In genomic region chr12:31772186-31772585, GRCh38 we compare ENCODE assay signal across 1 cellular context.
TF ChIP-seq lines count a peak whose summit lies in the region.

No MANE protein-coding gene starts in this region.

TF ChIP-seq in H1, 55 proteins besides CTCF, POLR2A, EP300 and RAD21 (continued from another document):
- no peak for TF ChIP-seq BRCA1 (IDR thresholded peaks at IDR 0.05; ENCODE audit: low read depth, low read length)
- TF ChIP-seq KDM1A (IDR thresholded peaks at IDR 0.05; ENCODE audit: borderline replicate concordance, low read length) = no peak
- TF ChIP-seq SRF (IDR thresholded peaks at IDR 0.05; ENCODE audit: low read depth, low read length) = no peak
- no peak for TF ChIP-seq JUN (IDR thresholded peaks at IDR 0.05; ENCODE audit: low read depth, low read length)
- TF ChIP-seq SP2 (IDR thresholded peaks at IDR 0.05; ENCODE audit: low read length) = no peak
- TF ChIP-seq KDM5A (IDR thresholded peaks at IDR 0.05; ENCODE audit: low read length) = no peak
- no peak for TF ChIP-seq POLR2AphosphoS5 (IDR thresholded peaks at IDR 0.05; ENCODE audit: low read depth, low read length)
- no peak for TF ChIP-seq EZH2 (IDR thresholded peaks at IDR 0.05; ENCODE audit: low read depth, low read length, severe bottlenecking)
- TF ChIP-seq, protein P1, sequence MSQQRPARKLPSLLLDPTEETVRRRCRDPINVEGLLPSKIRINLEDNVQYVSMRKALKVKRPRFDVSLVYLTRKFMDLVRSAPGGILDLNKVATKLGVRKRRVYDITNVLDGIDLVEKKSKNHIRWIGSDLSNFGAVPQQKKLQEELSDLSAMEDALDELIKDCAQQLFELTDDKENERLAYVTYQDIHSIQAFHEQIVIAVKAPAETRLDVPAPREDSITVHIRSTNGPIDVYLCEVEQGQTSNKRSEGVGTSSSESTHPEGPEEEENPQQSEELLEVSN (IDR thresholded peaks at IDR 0.05) = no peak
- no peak for TF ChIP-seq USF2 (IDR thresholded peaks at IDR 0.05; ENCODE audit: low read length)
- no peak for TF ChIP-seq YY1 (IDR thresholded peaks at IDR 0.05; ENCODE audit: low read depth, low read length)
- no peak for TF ChIP-seq JUND (IDR thresholded peaks at IDR 0.05; ENCODE audit: low read length)
- TF ChIP-seq TAF1 (IDR thresholded peaks at IDR 0.05; ENCODE audit: low read depth, low read length) = no peak
